Comparison of ENCODE assay signal across 8 cellular contexts in genomic region chr2:159960413-159960812, GRCh38. TPM values are rescaled to one million over a fixed set of nuclear protein-coding genes. Genes with fewer than 3 reads are reported as not detected.
A peak's percentile ranks its signal among the peaks of the same experiment; 100 is the strongest.
DNase-seq lines count a peak whose midpoint lies in the region; ATAC-seq, FAIRE-seq and TF ChIP-seq lines count a peak whose summit lies in the region.

No MANE protein-coding gene starts in this region.

- 51 to 65% methylated on average over 2 of the region's 2 CpGs for WGBS in heart right ventricle, 2 donors

- no peaks in the 10 kb centered on the region for H3K36me3 ChIP-seq in heart right ventricle
- H3K36me3 ChIP-seq in right atrium auricular region, result no peaks in the 10 kb centered on the region
- H3K36me3 ChIP-seq in bronchial epithelial cell (ENCODE audit: control insufficient read depth, insufficient read depth, low read length), result peaks cover 1% of the 10 kb centered on the region

- H3K4me3 ChIP-seq in heart right ventricle (no peak overlapping the region), right atrium auricular region (no peak overlapping the region), bronchial epithelial cell (ENCODE audit: low read depth, low read length) (no peak overlapping the region)

- H3K27me3 ChIP-seq in heart right ventricle, result no peaks in the 10 kb centered on the region
- H3K27me3 ChIP-seq in right atrium auricular region, result no peaks in the 10 kb centered on the region
- H3K27me3 ChIP-seq in bronchial epithelial cell (ENCODE audit: control insufficient read depth, insufficient read depth, low read length), result no peaks in the 10 kb centered on the region

- TF ChIP-seq CTCF in heart right ventricle (IDR thresholded peaks at IDR 0.05), result no peak
- TF ChIP-seq CTCF in right atrium auricular region (IDR thresholded peaks at IDR 0.05), result no peak
- no peak for TF ChIP-seq CTCF in bronchial epithelial cell (IDR thresholded peaks at IDR 0.05; ENCODE audit: insufficient read depth, low read length, severe bottlenecking)

- ATAC-seq in heart right ventricle (peak in 5 of 8 donors; percentile 53 to 82 (median 54)), HG03442 (IDR thresholded peaks at IDR 0.05; ENCODE audit: unreplicated experiment) (peak; percentile 53), HG03139 (IDR thresholded peaks at IDR 0.05; ENCODE audit: unreplicated experiment) (no peak), GM18519 (IDR thresholded peaks at IDR 0.05; ENCODE audit: low FRiP score, unreplicated experiment) (no peak)
- ATAC-seq in stimulated activated naive CD8-positive, alpha-beta T cell treated with anti-CD3 and anti-CD28 coated beads, Interleukin-15, Interleukin-2, amounts not matched to agents 100 U/mL and 50 U/mL, for 24 hours, result peak; percentile 95

- intact Hi-C loops in heart right ventricle (cut with DNase I), result loop anchor here in 2 of 10 donors (10.0 kb wide), 2 partner anchors 156 to 166 kb away; partner anchors contain the start of gene CD302 (in 1 of the 2)

- FAIRE-seq in bronchial epithelial cell (lab: Jason Lieb, UNC), result no peak

- DNase-seq in heart right ventricle (no peak), right atrium auricular region (ENCODE audit: low spot score) (no peak), bronchial epithelial cell (ENCODE audit: low read depth) (peak; percentile 97), NCI-H2107 (lab: John Stamatoyannopoulos, UW) (no peak)
- DNase-seq in stimulated activated naive CD8-positive, alpha-beta T cell treated with anti-CD3 and anti-CD28 coated beads, Interleukin-15, Interleukin-2, amounts not matched to agents 100 U/mL and 50 U/mL, for 24 hours, result no peak

- peaks cover 0 to 38% (median 20%) of the 10 kb centered on the region in 9 donors for H3K4me1 ChIP-seq in heart right ventricle
- H3K4me1 ChIP-seq in right atrium auricular region, result peaks cover 0 to 17% of the 10 kb centered on the region in 2 donors

- H3K9me3 ChIP-seq in heart right ventricle, result peaks cover 0 to 3% (median 0%) of the 10 kb centered on the region in 11 donors
- H3K9me3 ChIP-seq in right atrium auricular region, result no peaks in the 10 kb centered on the region

- H3K27ac ChIP-seq in heart right ventricle (peak overlapping the region in 3 of 10 donors; percentile 19 to 37 (median 27)), right atrium auricular region (no peak overlapping the region)

RNA-seq across cellular contexts. Expression of gene LY75, which starts 55.9 kb away (rescaled TPM):
- total RNA-seq in heart right ventricle (1 to 10 TPM in 2 of 10 donors, under 1 TPM in 8; 0.15 to 3.4 (median 0.64) TPM), right atrium auricular region (1 to 10 TPM in 1 of 2 donors, under 1 TPM in 1; 0.70 to 1.2 TPM), bronchial epithelial cell (1.3 and 2.6 TPM in 2 replicates)
- polyA plus RNA-seq in heart right ventricle, result under 1 TPM; 0.44 to 0.49 TPM

Comparison
In these comparisons a context has a peak if more than half of its experiments do, and no peak if none do; other contexts are left out.
1. ATAC-seq: peak in heart right ventricle (5 of 8), HG03442 (single experiment) and stimulated activated naive CD8-positive, alpha-beta T cell treated with anti-CD3 and anti-CD28 coated beads, Interleukin-15, Interleukin-2, amounts not matched to agents 100 U/mL and 50 U/mL, for 24 hours (single experiment); none in HG03139 (single experiment) and GM18519 (single experiment).